Comparison of ENCODE assay signal across 19 cellular contexts in genomic region chr1:229122606-229123005, GRCh38.
"Had no signal": no experiment of that assay in that cellular context is flagged by ENCODE, and none has a peak within 500 bp of the region (broad histone marks: within the 10 kb centered on the region; RNA-seq: fewer than 3 reads in every experiment).

No MANE protein-coding gene starts in this region.

- H3K27ac ChIP-seq: HL-60 had no signal

- DNase-seq: KBM-7, MV-4-11, NCI-H1105, NCI-H1694, NCI-H187 treated with DMSO at 0.1 percent for 48 hours, NCI-H2029 treated with DMSO at 0.1 percent for 48 hours, NCI-H226, NCI-H446, NCI-H510A, NCI-H524 treated with DMSO at 0.1 percent for 48 hours, NCI-H774, Right ventricle myocardium superior, RPMI8226, SIG-M5, SK-N-SH, T-helper 1 cell had no signal

- FAIRE-seq: HTR-8/SVneo, RCC 7860 had no signal

- H3K4me2 ChIP-seq: SK-N-SH had no signal

- H3K9ac ChIP-seq: SK-N-SH had no signal

- H3K9me3 ChIP-seq: SK-N-SH had no signal
